1 cellular context compared by ENCODE assay signal in the genomic region with DNA sequence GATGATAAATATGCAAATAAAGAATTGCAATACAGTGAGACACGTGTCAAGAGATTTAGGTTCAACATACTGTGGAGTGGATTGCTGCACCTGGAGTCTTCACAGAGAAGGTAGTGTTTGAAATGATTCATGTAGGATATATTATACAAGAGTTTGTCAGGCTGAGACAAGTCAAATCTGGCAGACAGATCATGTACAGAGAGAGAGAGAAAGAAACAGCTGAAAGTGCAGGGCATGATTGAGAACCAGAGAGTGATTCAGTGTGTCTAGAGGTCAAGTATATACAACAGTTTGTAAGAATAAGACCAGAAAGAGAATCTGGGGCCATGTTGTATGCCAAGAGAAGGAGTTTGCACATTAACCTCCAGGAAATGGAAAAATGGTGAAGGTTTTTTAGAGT.
TF ChIP-seq lines count a peak whose summit lies in the region.

No MANE protein-coding gene starts in this region.

TF ChIP-seq in K562, 482 proteins besides CTCF, POLR2A, EP300 and RAD21:
- TF ChIP-seq, protein P1, sequence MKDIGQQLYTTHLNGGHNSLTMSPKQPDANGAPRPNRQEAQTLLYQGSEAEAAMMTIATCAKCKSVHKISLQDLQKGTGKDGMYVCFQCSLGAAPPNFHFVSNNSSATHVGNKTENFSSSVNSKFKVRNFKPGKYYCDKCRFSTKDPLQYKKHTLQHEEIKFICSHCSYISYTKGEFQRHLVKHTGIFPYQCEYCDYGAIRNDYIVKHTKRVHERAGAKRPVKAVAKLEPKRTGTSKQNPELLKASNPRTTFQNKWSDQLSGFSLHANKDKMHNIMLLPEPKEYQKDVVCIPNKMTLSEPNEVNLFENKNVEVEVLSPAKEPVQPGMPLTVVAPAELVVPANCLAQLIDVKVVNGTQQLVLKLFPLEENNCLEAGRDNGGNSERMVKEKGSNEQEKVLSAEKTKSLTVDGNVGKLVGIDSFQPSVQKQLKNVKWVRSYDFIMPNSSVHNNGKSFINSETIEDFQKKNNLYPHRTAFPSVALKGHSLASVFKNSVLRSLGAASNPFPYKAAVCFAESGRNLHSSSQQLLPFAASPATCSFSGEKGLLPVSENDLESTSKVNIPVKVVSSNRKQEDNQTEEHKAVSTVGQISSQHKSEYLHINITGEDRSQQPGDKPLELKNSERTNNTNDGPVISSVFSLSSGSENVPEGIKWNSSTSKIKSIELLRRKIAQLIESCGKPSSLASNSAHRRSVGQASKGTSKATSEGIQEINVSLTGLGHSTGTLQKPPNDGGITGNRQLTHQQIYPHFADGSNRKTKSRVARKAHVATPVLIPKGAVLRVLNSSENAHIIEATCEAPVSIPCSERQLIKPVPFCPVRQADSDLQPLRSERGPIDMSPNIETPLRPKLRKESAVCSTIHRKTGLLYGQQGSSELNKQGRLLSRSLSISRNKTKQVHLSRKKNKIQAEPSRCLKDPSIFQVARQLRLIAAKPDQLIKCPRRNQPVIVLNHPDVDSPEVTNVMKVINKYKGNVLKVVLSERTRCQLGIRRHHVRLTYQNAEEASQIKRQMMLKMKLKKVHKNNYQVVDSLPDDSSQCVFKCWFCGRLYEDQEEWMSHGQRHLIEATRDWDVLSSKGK (CRISPR knock-in tag; IDR thresholded peaks at IDR 0.05): no peak
- TF ChIP-seq TAF9B (IDR thresholded peaks at IDR 0.05; ENCODE audit: partially characterized antibody): no peak
- TF ChIP-seq, protein P2, sequence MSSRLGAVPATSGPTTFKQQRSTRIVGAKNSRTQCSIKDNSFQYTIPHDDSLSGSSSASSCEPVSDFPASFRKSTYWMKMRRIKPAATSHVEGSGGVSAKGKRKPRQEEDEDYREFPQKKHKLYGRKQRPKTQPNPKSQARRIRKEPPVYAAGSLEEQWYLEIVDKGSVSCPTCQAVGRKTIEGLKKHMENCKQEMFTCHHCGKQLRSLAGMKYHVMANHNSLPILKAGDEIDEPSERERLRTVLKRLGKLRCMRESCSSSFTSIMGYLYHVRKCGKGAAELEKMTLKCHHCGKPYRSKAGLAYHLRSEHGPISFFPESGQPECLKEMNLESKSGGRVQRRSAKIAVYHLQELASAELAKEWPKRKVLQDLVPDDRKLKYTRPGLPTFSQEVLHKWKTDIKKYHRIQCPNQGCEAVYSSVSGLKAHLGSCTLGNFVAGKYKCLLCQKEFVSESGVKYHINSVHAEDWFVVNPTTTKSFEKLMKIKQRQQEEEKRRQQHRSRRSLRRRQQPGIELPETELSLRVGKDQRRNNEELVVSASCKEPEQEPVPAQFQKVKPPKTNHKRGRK (tag; IDR thresholded peaks at IDR 0.05): no peak
- TF ChIP-seq, protein P3, sequence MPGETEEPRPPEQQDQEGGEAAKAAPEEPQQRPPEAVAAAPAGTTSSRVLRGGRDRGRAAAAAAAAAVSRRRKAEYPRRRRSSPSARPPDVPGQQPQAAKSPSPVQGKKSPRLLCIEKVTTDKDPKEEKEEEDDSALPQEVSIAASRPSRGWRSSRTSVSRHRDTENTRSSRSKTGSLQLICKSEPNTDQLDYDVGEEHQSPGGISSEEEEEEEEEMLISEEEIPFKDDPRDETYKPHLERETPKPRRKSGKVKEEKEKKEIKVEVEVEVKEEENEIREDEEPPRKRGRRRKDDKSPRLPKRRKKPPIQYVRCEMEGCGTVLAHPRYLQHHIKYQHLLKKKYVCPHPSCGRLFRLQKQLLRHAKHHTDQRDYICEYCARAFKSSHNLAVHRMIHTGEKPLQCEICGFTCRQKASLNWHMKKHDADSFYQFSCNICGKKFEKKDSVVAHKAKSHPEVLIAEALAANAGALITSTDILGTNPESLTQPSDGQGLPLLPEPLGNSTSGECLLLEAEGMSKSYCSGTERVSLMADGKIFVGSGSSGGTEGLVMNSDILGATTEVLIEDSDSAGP (CRISPR knock-in tag; IDR thresholded peaks at IDR 0.05): no peak
- no peak for TF ChIP-seq BRCA1 (IDR thresholded peaks at IDR 0.05)
- TF ChIP-seq BRCA1 (CRISPR knock-in tag; IDR thresholded peaks at IDR 0.05): no peak
- no peak for TF ChIP-seq MYC (IDR thresholded peaks at IDR 0.05; ENCODE audit: low read depth, low read length)
- no peak for TF ChIP-seq MYC (CRISPR knock-in tag; IDR thresholded peaks at IDR 0.05; ENCODE audit: borderline replicate concordance, low read depth)
- TF ChIP-seq KLF16 (IDR thresholded peaks at IDR 0.05): no peak
- TF ChIP-seq ELF2 (CRISPR knock-in tag; IDR thresholded peaks at IDR 0.05): no peak
- TF ChIP-seq ZFP36 (IDR thresholded peaks at IDR 0.05; ENCODE audit: low read depth, low read length, partially characterized antibody): no peak
- TF ChIP-seq ZNF398 (CRISPR knock-in tag; IDR thresholded peaks at IDR 0.05): no peak
